In the genomic region with DNA sequence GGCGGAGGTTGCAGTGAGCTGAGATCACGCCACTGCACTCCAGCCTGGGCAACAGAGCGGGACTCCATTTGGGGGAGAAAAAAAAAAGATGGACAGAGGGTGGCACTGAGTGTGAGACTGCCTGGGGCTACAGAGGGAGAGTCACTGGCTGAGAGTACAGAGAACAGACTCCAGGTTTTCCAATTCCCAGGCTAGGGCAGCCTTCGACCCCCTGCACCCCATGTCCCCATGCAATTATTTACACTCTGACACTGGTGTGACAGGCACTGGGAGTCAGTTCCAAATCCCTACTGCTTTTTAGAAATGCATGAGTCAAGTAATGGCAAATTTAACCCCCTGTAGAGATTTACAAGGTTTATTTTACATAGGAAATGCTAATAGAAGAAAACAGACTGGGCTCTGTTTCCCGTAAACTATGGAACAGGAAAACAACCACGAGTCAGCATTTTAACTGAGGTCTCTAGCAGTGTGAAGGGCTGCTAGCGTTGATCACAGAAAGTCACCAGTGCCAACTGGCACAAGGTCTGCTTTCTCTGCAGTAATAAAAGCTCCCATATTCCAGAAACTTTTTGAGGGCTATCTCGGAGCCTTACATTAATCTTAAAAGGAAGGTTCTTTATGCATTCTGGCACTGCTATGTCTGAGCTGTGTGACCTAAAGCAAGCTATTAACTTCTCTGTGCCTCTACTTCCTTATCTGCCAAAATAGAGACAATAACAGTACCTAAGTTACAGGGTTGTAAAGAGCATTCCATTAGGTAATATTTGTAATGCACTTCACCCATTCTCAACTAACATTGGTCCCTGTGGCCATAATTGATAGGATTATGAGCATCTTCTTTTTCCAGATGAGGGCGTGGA, we compare ENCODE assay signal across 32 cellular contexts. TPM values are rescaled to one million over a fixed set of nuclear protein-coding genes. Genes with fewer than 3 reads are reported as not detected.
A peak's percentile ranks its signal among the peaks of the same experiment; 100 is the strongest.
DNase-seq lines count a peak whose midpoint lies in the region; ATAC-seq, FAIRE-seq and TF ChIP-seq lines count a peak whose summit lies in the region.
"Had no signal": no experiment of that assay in that cellular context is flagged by ENCODE, and none has a peak within 500 bp of the region (broad histone marks: within the 10 kb centered on the region; RNA-seq: fewer than 3 reads in every experiment).

No MANE protein-coding gene starts in this region.

- no peak overlapping the region for H2BK120ac ChIP-seq in IMR-90 (ENCODE audit: low read depth, low read length)

- H2AK9ac ChIP-seq in IMR-90 (replicated peaks; ENCODE audit: low read depth, low read length, poor library complexity) = no peak overlapping the region

- H3K9me1 ChIP-seq in IMR-90 (ENCODE audit: insufficient read depth, low read length) (peaks cover 4% of the 10 kb centered on the region; the same call in 1 of the 2 replicates), K562 (ENCODE audit: control insufficient read depth, insufficient read depth, low read length) (no peaks in the 10 kb centered on the region)

- no peaks in the 10 kb centered on the region for H3K79me2 ChIP-seq in K562 (ENCODE audit: control insufficient read depth, insufficient read depth, low read length)

- H2AFZ ChIP-seq in IMR-90 (replicated peaks; ENCODE audit: low read length, poor library complexity) (no peak overlapping the region), K562 (ENCODE audit: low read depth, low read length) (no peak overlapping the region)

- H3K14ac ChIP-seq in IMR-90 (replicated peaks; ENCODE audit: low read depth, low read length) = no peak overlapping the region

- ATAC-seq in IMR-90 (ENCODE audit: low read depth) (no peak), K562 (no peak), pancreas (peak; percentile 58 to 78 (median 63)), GM18861 (IDR thresholded peaks at IDR 0.05; ENCODE audit: unreplicated experiment) (no peak)
- ATAC-seq: activated CD8-positive, alpha-beta T cell treated with anti-CD3 and anti-CD28 coated beads, Interleukin-2, amount 10 ng/mL, durations not matched to agents 7 days and 5 days; activated naive CD4-positive, alpha-beta T cell treated with anti-CD3 and anti-CD28 coated beads, Interleukin-2, amount 50 U/mL, for 72 hours; activated T-helper 17 cell treated with anti-CD3 and anti-CD28 coated beads, Interleukin-2, amount 50 U/mL, for 72 hours; foreskin keratinocyte; heart left ventricle; natural killer cell treated with Interleukin-12 subunit alpha and Interleukin-12 subunit beta and Interleukin-15 and Interleukin-18, amount 100 ng/mL, for 72 hours; stimulated activated naive B cell treated with anti-CD40 and anti-IgM and Interleukin-4, amounts not matched to agents 10 μg/mL and 1 μg/mL and 100 μg/mL, for 72 hours had no signal

- H3K4me3 ChIP-seq in IMR-90 (ENCODE audit: insufficient read depth, low read depth, low read length) = no peak overlapping the region
- no peak overlapping the region for H3K4me3 ChIP-seq in K562
- no peak overlapping the region for H3K4me3 ChIP-seq in pancreas
- H3K4me3 ChIP-seq: esophagus squamous epithelium, heart left ventricle, lung had no signal

- in situ Hi-C loops in GM13976 (cut with MboI; ENCODE audit: low sequenced_read_pairs, unreplicated experiment) (no loop called here), IMR-90 (cut with MboI; ENCODE audit: low sequenced_read_pairs) (no loop called here), K562 (cut with MboI) (no loop called here)

- dilution Hi-C loops in IMR-90 (cut with HindIII; ENCODE audit: low sequenced_read_pairs, unreplicated experiment) = no loop called here

- no peak overlapping the region for H3K23ac ChIP-seq in IMR-90 (ENCODE audit: low read depth, low read length)

- H3K27ac ChIP-seq in IMR-90 (ENCODE audit: insufficient read depth, low read length) (no peak overlapping the region), K562 (ENCODE audit: extremely low read depth, low read depth, low read length) (no peak overlapping the region), pancreas (no peak overlapping the region)
- H3K27ac ChIP-seq: esophagus squamous epithelium, foreskin keratinocyte, KMS-11 had no signal

- H3K4me2 ChIP-seq in IMR-90 (ENCODE audit: low read depth, low read length) (no peak overlapping the region), K562 (ENCODE audit: insufficient read depth, low read length) (no peak overlapping the region)
- H3K4me2 ChIP-seq: KMS-11 had no signal

- H3K9ac ChIP-seq in IMR-90 (ENCODE audit: low read depth, low read length) (no peak overlapping the region), K562 (ENCODE audit: insufficient read depth in 1 of 2, low read depth in 2 of 2, low read length in 2 of 2) (no peak overlapping the region)
- H3K9ac ChIP-seq: KMS-11 had no signal

- TF ChIP-seq POLR2A in IMR-90 (IDR thresholded peaks at IDR 0.05; ENCODE audit: low read depth, low read length) (no peak), K562 (conservative IDR thresholded peaks at IDR 0.05) (no peak)

- FAIRE-seq in K562 (lab: Jason Lieb, UNC) (no peak), pancreas (lab: Jason Lieb, UNC) (no peak), HTR-8/SVneo (lab: Jason Lieb, UNC) (no peak)
- FAIRE-seq: endometrium had no signal

- no peak overlapping the region for H2AK5ac ChIP-seq in IMR-90 (ENCODE audit: low read depth, low read length)

- TF ChIP-seq RAD21 in IMR-90 (IDR thresholded peaks at IDR 0.05; ENCODE audit: low read length) (no peak), K562 (CRISPR knock-in tag; conservative IDR thresholded peaks at IDR 0.05 in 1 of 2, IDR thresholded peaks at IDR 0.05 in 1 of 2) (no peak)

- no TSS peak for BruUV-seq in IMR-90 (replicated peaks; lab: Mats Ljungman, UMichigan)
- no TSS peak for BruUV-seq in K562 (replicated peaks; lab: Mats Ljungman, UMichigan)

- H3K4me1 ChIP-seq in IMR-90 (ENCODE audit: control insufficient read depth, insufficient read depth, low read length) (no peaks in the 10 kb centered on the region; the same call in 1 of the 2 replicates), K562 (replicated peaks in 1 of 2; ENCODE audit: control insufficient read depth in 2 of 2, insufficient read depth in 2 of 2, low read length in 2 of 2) (peaks cover 0 to 4% of the 10 kb centered on the region in 2 experiments; a peak in 1 of 5 replicates), pancreas (peaks cover 0 to 6% (median 0%) of the 10 kb centered on the region in 3 donors)
- H3K4me1 ChIP-seq: foreskin keratinocyte had no signal

- 80% methylated on average over 5 of the region's 9 CpGs; no CpG with 5 or more reads in 1 of the 2 experiments for WGBS in IMR-90 (ENCODE audit: extremely low coverage in 2 of 2, insufficient read length in 1 of 2), 2 experiments
- 54% methylated on average over 9 of the region's 9 CpGs for WGBS in K562 (ENCODE audit: insufficient coverage, low coverage, missing lambda C conversion rate)
- WGBS in pancreas, 2 donors = 41 to 53% methylated on average over 9 of the region's 9 CpGs

- H3K9me3 ChIP-seq in IMR-90 (ENCODE audit: control insufficient read depth, insufficient read depth, low read length) (no peaks in the 10 kb centered on the region), K562 (replicated peaks; ENCODE audit: control insufficient read depth, insufficient read depth, low read depth, low read length) (no peaks in the 10 kb centered on the region), pancreas (no peaks in the 10 kb centered on the region)
- H3K9me3 ChIP-seq: Caco-2, esophagus squamous epithelium, heart left ventricle had no signal

- POLR2A ChIA-PET in IMR-90 (lab: Charles Lee; ENCODE audit: unreplicated experiment) = no interaction called here
- POLR2A ChIA-PET in K562 (lab: Yijun Ruan, JAX) = interaction anchor here (1.1 to 1.5 kb wide), 2 partner anchors 10 to 176 kb away, joined by 3 to 4 read pairs; no protein-coding TSS in a partner anchor

- peak; percentile 3 for DNase-seq in GM13976 (ENCODE audit: low spot score)
- DNase-seq in IMR-90 = no peak
- no peak for DNase-seq in K562 (ENCODE audit: extremely low read depth in 1 of 4, low spot score in 3 of 4)
- no peak for DNase-seq in pancreas
- DNase-seq in HUDEP-2 (lab: John Stamatoyannopoulos, UW; ENCODE audit: unreplicated experiment in 76 of 76) = no peak
- no peak for DNase-seq in HTR-8/SVneo (ENCODE audit: insufficient read length, low spot score)
- DNase-seq: activated CD4-positive, alpha-beta T cell treated with anti-CD3 and anti-CD28 coated beads for 4 hours; activated CD8-positive, alpha-beta T cell treated with anti-CD3 and anti-CD28 coated beads, Interleukin-2, amount 10 ng/mL, durations not matched to agents 7 days and 5 days; C1 segment of cervical spinal cord; Caco-2; dermis blood vessel endothelial cell; esophagus squamous epithelium; foreskin keratinocyte; GDM1; heart left ventricle; HFFc6; NCI-H1417; NCI-H2081; NCI-H748 treated with DMSO at 0.1 percent for 48 hours; occipital lobe; SIG-M5; stimulated activated CD4-positive, alpha-beta T cell treated with anti-CD3 and anti-CD28 coated beads, Interleukin-15, amount 100 ng/mL, for 24 hours; stimulated activated naive B cell treated with anti-CD40 and anti-IgM and Interleukin-4, amounts not matched to agents 10 μg/mL and 1 μg/mL and 100 μg/mL, for 72 hours; substantia nigra; trophoblast cell had no signal

- no peak overlapping the region for H4K5ac ChIP-seq in IMR-90 (ENCODE audit: low read depth, low read length)

- TF ChIP-seq CTCF in GM13976 (IDR thresholded peaks at IDR 0.05; ENCODE audit: borderline replicate concordance, control extremely low read depth, extremely low read depth, insufficient read depth, missing control alignments) (no peak), IMR-90 (conservative IDR thresholded peaks at IDR 0.05; ENCODE audit: low read depth, low read length) (no peak), K562 (IDR thresholded peaks at IDR 0.05 in 2 of 3, conservative IDR thresholded peaks at IDR 0.05 in 1 of 3; ENCODE audit: insufficient read depth in 2 of 3, low read depth in 1 of 3, low read length in 3 of 3) (no peak), pancreas (IDR thresholded peaks at IDR 0.05) (no peak)

- TF ChIP-seq EP300 in K562 (IDR thresholded peaks at IDR 0.05; ENCODE audit: low read length) = no peak

- no peak overlapping the region for H2BK20ac ChIP-seq in IMR-90 (ENCODE audit: low read depth, low read length)

- H3K79me1 ChIP-seq in IMR-90 (ENCODE audit: low read depth in 1 of 2, low read length in 2 of 2) = 0 out of 4 replicates have a peak, but pooled peaks cover 0 to 2% of the 10 kb centered on the region in 2 experiments

- H3K36me3 ChIP-seq in IMR-90 (ENCODE audit: control insufficient read depth, insufficient read depth, low read length) = peaks cover 38% of the 10 kb centered on the region; the same call in 1 of the 2 replicates
- no peaks in the 10 kb centered on the region for H3K36me3 ChIP-seq in K562 (ENCODE audit: control insufficient read depth, insufficient read depth, low read length)
- no peaks in the 10 kb centered on the region for H3K36me3 ChIP-seq in pancreas

- CTCF ChIA-PET in IMR-90 (lab: Yijun Ruan, JAX) (no interaction called here), K562 (lab: Yijun Ruan, JAX; ENCODE audit: low intra/inter-chr PET ratio) (no interaction called here)

- no peak overlapping the region for H3K4ac ChIP-seq in IMR-90 (ENCODE audit: low read depth, low read length)

- H3K27me3 ChIP-seq in IMR-90 (ENCODE audit: control insufficient read depth, insufficient read depth, low read length) (no peaks in the 10 kb centered on the region), K562 (ENCODE audit: control insufficient read depth in 2 of 2, insufficient read depth in 2 of 2, low read length in 2 of 2) (no peaks in the 10 kb centered on the region), pancreas (no peaks in the 10 kb centered on the region)
- H3K27me3 ChIP-seq: esophagus squamous epithelium, foreskin keratinocyte, heart left ventricle had no signal

- intact Hi-C loops in IMR-90 (cut with micrococcal nuclease) = no loop called here
- intact Hi-C loops in K562 (cut with micrococcal nuclease) = no loop called here
- intact Hi-C loops in pancreas (cut with DNase I) = no loop called here

- no peak overlapping the region for H2BK15ac ChIP-seq in IMR-90 (ENCODE audit: low read depth, low read length)

- no peak overlapping the region for H4K91ac ChIP-seq in IMR-90 (ENCODE audit: insufficient read depth, low read depth, low read length)

- H2BK5ac ChIP-seq in IMR-90 (ENCODE audit: low read depth, low read length, poor library complexity, severe bottlenecking) = no peak overlapping the region

- H4K8ac ChIP-seq in IMR-90 (ENCODE audit: low read depth in 2 of 2, low read length in 2 of 2) = no peak overlapping the region

- no peaks in the 10 kb centered on the region for H4K20me1 ChIP-seq in IMR-90 (ENCODE audit: insufficient read depth, low read length)
- no peaks in the 10 kb centered on the region for H4K20me1 ChIP-seq in K562 (replicated peaks; ENCODE audit: control insufficient read depth, insufficient read depth, low read length)

- H3K56ac ChIP-seq in IMR-90 (ENCODE audit: extremely low read depth, insufficient read depth, low read length) = no peak overlapping the region

- H3K18ac ChIP-seq in IMR-90 (ENCODE audit: low read depth, low read length) = no peak overlapping the region

RNA-seq across cellular contexts. Expression of a gene that starts 28.2 kb away (rescaled TPM):
- total RNA-seq in IMR-90 (2012; rRNA removed) = 1.4 and 1.8 TPM in 2 replicates
- 2.7 and 3.0 TPM in 2 replicates for polyA plus RNA-seq in IMR-90 (2012; rRNA removed)
- 1.3 and 1.4 TPM in 2 replicates for polyA plus RNA-seq in IMR-90 (2012; cell fraction: cytosol; rRNA removed)
- polyA plus RNA-seq in IMR-90 (2012; cell fraction: nucleus; rRNA removed; ENCODE audit: low replicate concordance) = 5.8 and 9.5 TPM in 2 replicates
- 13.2 and 16.4 TPM in 2 replicates for total RNA-seq in K562 (2011; cell fraction: chromatin; rRNA removed; ENCODE audit: low replicate concordance)
- 7.0 and 9.2 TPM in 2 replicates for total RNA-seq in K562 (2011; cell fraction: nucleolus; rRNA removed)
- 8.9 and 9.9 TPM in 2 replicates for total RNA-seq in K562 (2011; cell fraction: nucleoplasm; rRNA removed)
- total RNA-seq in K562 (2014; rRNA removed) = 3.7 and 3.9 TPM in 2 replicates
- 4.4 and 4.5 TPM in 2 replicates for total RNA-seq in K562 (2014; rRNA removed; fragmentation: Illumina TruSeq; extraction: Trizol)
- 4.7 and 5.3 TPM in 2 replicates for total RNA-seq in K562 (2015; rRNA removed; fragmentation: Illumina TruSeq; extraction: Trizol)
- 6.6 and 7.1 TPM in 2 replicates for total RNA-seq in K562 (2021)
- 4.8 and 5.2 TPM in 2 replicates for polyA plus RNA-seq in K562 (2011; rRNA removed)
- 3.3 and 3.9 TPM in 2 replicates for polyA plus RNA-seq in K562 (2011; cell fraction: cytosol; rRNA removed)
- 8.8 and 11.3 TPM in 2 replicates for polyA plus RNA-seq in K562 (2011; cell fraction: nucleus; rRNA removed)
- polyA plus RNA-seq in K562 (2012) = 3.2 and 5.9 TPM in 2 replicates
- 4.2 and 4.8 TPM in 2 replicates for polyA plus RNA-seq in K562 (2014; fragmentation: Illumina TruSeq; extraction: Trizol)
- polyA plus RNA-seq in K562 (2014; fragmentation: Nextera tagmentation; extraction: Ambion mirVana) = 1 to 10 TPM in 1 of 2 experiments, under 1 TPM in 1; 0.34 to 1.1 TPM
- polyA plus RNA-seq in K562 (2014; rRNA removed) = 5.6 and 5.9 TPM in 2 replicates
- 3.7 and 5.2 TPM in 2 replicates for polyA minus RNA-seq in K562 (2011; rRNA and poly(A)+ RNA removed)
- polyA minus RNA-seq in K562 (2011; cell fraction: cytosol; rRNA and poly(A)+ RNA removed) = 1.8 and 2.4 TPM in 2 replicates
- 5.4 and 9.2 TPM in 2 replicates for polyA minus RNA-seq in K562 (2011; cell fraction: nucleus; rRNA and poly(A)+ RNA removed)
- 1 to 10 TPM; 1.9 to 8.0 (median 2.6) TPM for total RNA-seq in pancreas
- 1 to 10 TPM; 4.8 to 9.9 TPM for polyA plus RNA-seq in pancreas

RNA-seq across cellular contexts. Expression of a gene that starts 54.3 kb away (rescaled TPM):
- total RNA-seq in IMR-90 (2012; rRNA removed) (12.0 and 17.5 TPM in 2 replicates), K562 (2014; rRNA removed) (109 and 110 TPM in 2 replicates), K562 (2014; rRNA removed; fragmentation: Illumina TruSeq; extraction: Trizol) (157 and 168 TPM in 2 replicates), K562 (2015; rRNA removed; fragmentation: Illumina TruSeq; extraction: Trizol) (119 and 136 TPM in 2 replicates), K562 (2021) (97.1 and 98.3 TPM in 2 replicates), pancreas (10 to 100 TPM in 5 of 6 donors, 1 to 10 TPM in 1; 9.6 to 18.9 (median 15.6) TPM)
- polyA plus RNA-seq in IMR-90 (2012; rRNA removed) (18.6 and 19.1 TPM in 2 replicates), K562 (2011; rRNA removed) (58.6 and 79.0 TPM in 2 replicates), K562 (2014; fragmentation: Illumina TruSeq; extraction: Trizol) (127 and 133 TPM in 2 replicates), K562 (2014; fragmentation: Nextera tagmentation; extraction: Ambion mirVana) (100 to 1,000 TPM; 285 to 349 TPM), K562 (2014; rRNA removed) (174 and 176 TPM in 2 replicates), pancreas (10 to 100 TPM; 26.8 to 30.3 TPM)
- 12.4 and 17.8 TPM in 2 replicates for polyA plus RNA-seq in IMR-90 (2012; cell fraction: cytosol; rRNA removed)
- polyA plus RNA-seq in IMR-90 (2012; cell fraction: nucleus; rRNA removed; ENCODE audit: low replicate concordance) = 3.6 and 4.5 TPM in 2 replicates
- 9.2 and 19.4 TPM in 2 replicates for total RNA-seq in K562 (2011; cell fraction: chromatin; rRNA removed; ENCODE audit: low replicate concordance)
- 9.2 and 13.2 TPM in 2 replicates for total RNA-seq in K562 (2011; cell fraction: nucleolus; rRNA removed)
- total RNA-seq in K562 (2011; cell fraction: nucleoplasm; rRNA removed) = 15.5 and 27.6 TPM in 2 replicates
- polyA plus RNA-seq in K562 (2011; cell fraction: cytosol; rRNA removed) = 36.9 and 38.3 TPM in 2 replicates
- 25.2 and 29.3 TPM in 2 replicates for polyA plus RNA-seq in K562 (2011; cell fraction: nucleus; rRNA removed)
- polyA plus RNA-seq in K562 (2012) = 111 and 128 TPM in 2 replicates
- 15.7 and 17.3 TPM in 2 replicates for polyA minus RNA-seq in K562 (2011; rRNA and poly(A)+ RNA removed)
- polyA minus RNA-seq in K562 (2011; cell fraction: cytosol; rRNA and poly(A)+ RNA removed) = 9.3 and 13.7 TPM in 2 replicates
- polyA minus RNA-seq in K562 (2011; cell fraction: nucleus; rRNA and poly(A)+ RNA removed) = 11.4 and 12.6 TPM in 2 replicates

Comparison
In these comparisons a context has a peak if more than half of its experiments do, and no peak if none do; other contexts are left out.
1. ATAC-seq: peak in pancreas (4 of 4); none in IMR-90 (single experiment), K562 (single experiment) and GM18861 (single experiment).